In genomic region chr17:60941028-60941427, GRCh38 we compare ENCODE assay signal across 12 cellular contexts.
DNase-seq lines count a peak whose midpoint lies in the region; ATAC-seq, FAIRE-seq and TF ChIP-seq lines count a peak whose summit lies in the region.
"Had no signal": no experiment of that assay in that cellular context is flagged by ENCODE, and none has a peak within 500 bp of the region (broad histone marks: within the 10 kb centered on the region; RNA-seq: fewer than 3 reads in every experiment).

No MANE protein-coding gene starts in this region.

- no peaks in the 10 kb centered on the region; a peak in 1 of 5 replicates for H3K4me1 ChIP-seq in K562 (replicated peaks in 1 of 2; ENCODE audit: control insufficient read depth in 2 of 2, insufficient read depth in 2 of 2, low read length in 2 of 2)
- no peaks in the 10 kb centered on the region for H3K4me1 ChIP-seq in right cardiac atrium (ENCODE audit: control insufficient read depth, insufficient read depth, low read length)
- H3K4me1 ChIP-seq in testis: no peaks in the 10 kb centered on the region

- H3K4me1 Mint-ChIP-seq in activated naive CD4-positive, alpha-beta T cell treated with anti-CD3 and anti-CD28 coated beads for 36 hours (ENCODE audit: low read depth): no peaks in the 10 kb centered on the region

- H3K27me3 Mint-ChIP-seq in activated naive CD4-positive, alpha-beta T cell treated with anti-CD3 and anti-CD28 coated beads for 36 hours (ENCODE audit: low read depth): no peaks in the 10 kb centered on the region
- H3K27me3 Mint-ChIP-seq: effector memory CD8-positive, alpha-beta T cell had no signal

- no TSS peak for BruUV-seq in K562 (replicated peaks; lab: Mats Ljungman, UMichigan)

- no peak for FAIRE-seq in K562 (lab: Jason Lieb, UNC)

- CTCF ChIA-PET in K562 (lab: Yijun Ruan, JAX; ENCODE audit: low intra/inter-chr PET ratio): no interaction called here
- CTCF ChIA-PET in activated naive CD4-positive, alpha-beta T cell treated with anti-CD3 and anti-CD28 coated beads for 36 hours (lab: Charles Lee): no interaction called here

- peaks cover 0 to 2% of the 10 kb centered on the region in 2 experiments; a peak in 2 of 5 replicates for H3K27me3 ChIP-seq in K562 (ENCODE audit: control insufficient read depth in 2 of 2, insufficient read depth in 2 of 2, low read length in 2 of 2)
- H3K27me3 ChIP-seq in right cardiac atrium (ENCODE audit: control insufficient read depth, insufficient read depth): no peaks in the 10 kb centered on the region
- no peaks in the 10 kb centered on the region for H3K27me3 ChIP-seq in testis
- H3K27me3 ChIP-seq: suprapubic skin had no signal

- no peak overlapping the region for H3K9ac ChIP-seq in K562 (ENCODE audit: insufficient read depth in 1 of 2, low read depth in 2 of 2, low read length in 2 of 2)

- H3K9me1 ChIP-seq in K562 (ENCODE audit: control insufficient read depth, insufficient read depth, low read length): no peaks in the 10 kb centered on the region

- in situ Hi-C loops in K562 (cut with MboI): no loop called here

- H3K36me3 ChIP-seq in K562 (ENCODE audit: control insufficient read depth, insufficient read depth, low read length): no peaks in the 10 kb centered on the region
- H3K36me3 ChIP-seq in testis (ENCODE audit: low read depth, missing control alignments): no peaks in the 10 kb centered on the region
- H3K36me3 ChIP-seq: suprapubic skin had no signal

- H4K20me1 ChIP-seq in K562 (replicated peaks; ENCODE audit: control insufficient read depth, insufficient read depth, low read length): no peaks in the 10 kb centered on the region

- H3K4me2 ChIP-seq in K562 (ENCODE audit: insufficient read depth, low read length): no peak overlapping the region

- no peak overlapping the region for H3K27ac Mint-ChIP-seq in activated naive CD4-positive, alpha-beta T cell treated with anti-CD3 and anti-CD28 coated beads for 36 hours
- H3K27ac Mint-ChIP-seq: effector memory CD8-positive, alpha-beta T cell had no signal

- DNase-seq in HuH-7 (ENCODE audit: low spot score): peak; percentile 12
- DNase-seq in K562 (ENCODE audit: extremely low read depth in 1 of 4, low spot score in 3 of 4): peak in 1 of 4 experiments; percentile 12
- DNase-seq in right cardiac atrium: peak; percentile 54 to 74 (median 65)
- DNase-seq in testis: peak; percentile 39
- DNase-seq in DMS53 treated with DMSO at 0.1 percent for 48 hours (lab: John Stamatoyannopoulos, UW; ENCODE audit: unreplicated experiment): no peak
- no peak for DNase-seq in SK-N-DZ (ENCODE audit: low spot score)
- DNase-seq in activated naive CD4-positive, alpha-beta T cell treated with anti-CD3 and anti-CD28 coated beads for 36 hours: no peak
- DNase-seq: effector memory CD8-positive, alpha-beta T cell; nucleus accumbens had no signal

- H3K9me3 ChIP-seq in K562 (replicated peaks; ENCODE audit: control insufficient read depth, insufficient read depth, low read depth, low read length): no peaks in the 10 kb centered on the region
- H3K9me3 ChIP-seq in right cardiac atrium (ENCODE audit: control insufficient read depth, low read length): no peaks in the 10 kb centered on the region
- no peaks in the 10 kb centered on the region for H3K9me3 ChIP-seq in testis
- H3K9me3 ChIP-seq: suprapubic skin had no signal

- POLR2A ChIA-PET in K562 (lab: Yijun Ruan, JAX): interaction anchor here (1.6 to 1.7 kb wide), 2 partner anchors 10 to 31 kb away, joined by 3 to 6 read pairs; no protein-coding TSS in a partner anchor

- WGBS in K562 (ENCODE audit: insufficient coverage, low coverage, missing lambda C conversion rate): 2% methylated on average over 5 of the region's 5 CpGs
- 14% methylated on average over 5 of the region's 5 CpGs for WGBS in right cardiac atrium
- 50 to 66% methylated on average over 5 of the region's 5 CpGs for WGBS in testis, 2 donors

- no peak overlapping the region for H3K27ac ChIP-seq in K562 (ENCODE audit: extremely low read depth, low read depth, low read length)
- H3K27ac ChIP-seq in right cardiac atrium (ENCODE audit: low read length): peak overlapping the region; percentile 16
- H3K27ac ChIP-seq in testis: peak overlapping the region in 1 of 2 donors; percentile 32
- H3K27ac ChIP-seq: suprapubic skin had no signal

- no peak overlapping the region for H2AFZ ChIP-seq in K562 (ENCODE audit: low read depth, low read length)

- TF ChIP-seq CTCF in K562 (IDR thresholded peaks at IDR 0.05 in 2 of 3, conservative IDR thresholded peaks at IDR 0.05 in 1 of 3; ENCODE audit: insufficient read depth in 2 of 3, low read depth in 1 of 3, low read length in 3 of 3) (no peak), testis (IDR thresholded peaks at IDR 0.05) (no peak)

- intact Hi-C loops in K562 (cut with micrococcal nuclease): no loop called here
- intact Hi-C loops in right cardiac atrium (cut with DNase I): no loop called here
- intact Hi-C loops in testis (cut with DNase I; ENCODE audit: low total_unique reads): no loop called here
- intact Hi-C loops in activated naive CD4-positive, alpha-beta T cell treated with anti-CD3 and anti-CD28 coated beads for 36 hours (cut with micrococcal nuclease): no loop called here

- H3K4me3 Mint-ChIP-seq in activated naive CD4-positive, alpha-beta T cell treated with anti-CD3 and anti-CD28 coated beads for 36 hours: no peak overlapping the region
- H3K4me3 Mint-ChIP-seq: effector memory CD8-positive, alpha-beta T cell had no signal

- no peak for TF ChIP-seq RAD21 in K562 (CRISPR knock-in tag; conservative IDR thresholded peaks at IDR 0.05 in 1 of 2, IDR thresholded peaks at IDR 0.05 in 1 of 2)

- no peak for TF ChIP-seq EP300 in K562 (IDR thresholded peaks at IDR 0.05; ENCODE audit: low read length)

- peaks cover 1% of the 10 kb centered on the region for H3K36me3 Mint-ChIP-seq in activated naive CD4-positive, alpha-beta T cell treated with anti-CD3 and anti-CD28 coated beads for 36 hours (ENCODE audit: low read depth)

- no peak for ATAC-seq in K562
- peak; percentile 91 to 99 for ATAC-seq in right cardiac atrium
- no peak for ATAC-seq in GM18858 (IDR thresholded peaks at IDR 0.05; ENCODE audit: unreplicated experiment)
- ATAC-seq: activated CD4-positive, CD25-positive, alpha-beta regulatory T cell treated with anti-CD3 and anti-CD28 coated beads, Interleukin-2, amount 50 U/mL, for 24 hours; effector memory CD8-positive, alpha-beta T cell had no signal

- no peaks in the 10 kb centered on the region for H3K79me2 ChIP-seq in K562 (ENCODE audit: control insufficient read depth, insufficient read depth, low read length)

- no peaks in the 10 kb centered on the region for H3K9me3 Mint-ChIP-seq in activated naive CD4-positive, alpha-beta T cell treated with anti-CD3 and anti-CD28 coated beads for 36 hours
- H3K9me3 Mint-ChIP-seq: effector memory CD8-positive, alpha-beta T cell had no signal

- H3K4me3 ChIP-seq in K562 (no peak overlapping the region), right cardiac atrium (ENCODE audit: low read length) (no peak overlapping the region), testis (no peak overlapping the region)
- H3K4me3 ChIP-seq: suprapubic skin had no signal

- TF ChIP-seq POLR2A in K562 (conservative IDR thresholded peaks at IDR 0.05) (no peak), testis (IDR thresholded peaks at IDR 0.05) (no peak)

TF ChIP-seq in K562, 482 proteins besides CTCF, POLR2A, EP300 and RAD21:
- TF ChIP-seq CEBPG (CRISPR knock-in tag; IDR thresholded peaks at IDR 0.05) (no peak), CEBPG (tag; conservative IDR thresholded peaks at IDR 0.05 in 1 of 2, IDR thresholded peaks at IDR 0.05 in 1 of 2) (peak in 1 of 2 experiments; percentile 51; a peak in 2 of 4 replicates), ETV6 (IDR thresholded peaks at IDR 0.05; ENCODE audit: borderline replicate concordance in 1 of 2, low read depth in 2 of 2, low read length in 1 of 2) (0 out of 4 replicates have a peak, but pooled peaks of 1 of the 2 experiments have one; percentile 36), ETV6 (CRISPR knock-in tag; IDR thresholded peaks at IDR 0.05; ENCODE audit: borderline replicate concordance) (no peak), XRCC3 (IDR thresholded peaks at IDR 0.05) (no peak), GABPA (tag; conservative IDR thresholded peaks at IDR 0.05; ENCODE audit: low read depth) (peak; percentile 43; the same call in 1 of the 2 replicates), HNRNPK (IDR thresholded peaks at IDR 0.05; ENCODE audit: low read depth, low read length, poor library complexity, severe bottlenecking) (no peak), MEF2D (tag; conservative IDR thresholded peaks at IDR 0.05; ENCODE audit: low read depth) (peak; percentile 65; the same call in 1 of the 2 replicates), VEZF1 (CRISPR knock-in tag; IDR thresholded peaks at IDR 0.05) (peak; percentile 23; the same call in 1 of the 2 replicates), ZBTB12 (CRISPR knock-in tag; IDR thresholded peaks at IDR 0.05) (0 out of 2 replicates have a peak, but pooled peaks have one; percentile 6), KDM4B (IDR thresholded peaks at IDR 0.05; ENCODE audit: borderline replicate concordance in 2 of 2, low read depth in 1 of 2) (no peak), BACH1 (tag; IDR thresholded peaks at IDR 0.05) (peak; percentile 31; the same call in 1 of the 2 replicates)

Comparison
In these comparisons a context has a peak if more than half of its experiments do, and no peak if none do; other contexts are left out.
1. DNase-seq: peak in HuH-7 (single experiment), right cardiac atrium (3 of 3) and testis (single experiment); none in DMS53 treated with DMSO at 0.1 percent for 48 hours (single experiment), SK-N-DZ (single experiment) and activated naive CD4-positive, alpha-beta T cell treated with anti-CD3 and anti-CD28 coated beads for 36 hours (single experiment).
2. ATAC-seq: peak in right cardiac atrium (2 of 2); none in K562 (single experiment) and GM18858 (single experiment).